In genomic region chr6:87671555-87672029, GRCh38 we compare ENCODE assay signal across 11 cellular contexts. TPM values are rescaled to one million over a fixed set of nuclear protein-coding genes. Genes with fewer than 3 reads are reported as not detected.
DNase-seq lines count a peak whose midpoint lies in the region; ATAC-seq, FAIRE-seq and TF ChIP-seq lines count a peak whose summit lies in the region.
"Had no signal": no experiment of that assay in that cellular context is flagged by ENCODE, and none has a peak within 500 bp of the region (broad histone marks: within the 10 kb centered on the region; RNA-seq: fewer than 3 reads in every experiment).

No MANE protein-coding gene starts in this region.

- H3K27ac ChIP-seq in CD4-positive, alpha-beta T cell (ENCODE audit: low read depth, low read length) = no peak overlapping the region
- H3K27ac ChIP-seq in neuronal stem cell (replicated peaks; ENCODE audit: low read length) = no peak overlapping the region

- no peaks in the 10 kb centered on the region for H3K79me1 ChIP-seq in neuronal stem cell (ENCODE audit: low read depth, low read length)

- peaks cover 12 to 96% of the 10 kb centered on the region in 2 donors for H3K36me3 ChIP-seq in neuronal stem cell (replicated peaks in 1 of 2; ENCODE audit: control insufficient read depth in 2 of 2, insufficient read depth in 2 of 2, low read length in 2 of 2)

- H3K27me3 ChIP-seq in CD4-positive, alpha-beta T cell (ENCODE audit: control insufficient read depth, insufficient read depth, low read length) = no peaks in the 10 kb centered on the region
- H3K27me3 ChIP-seq in neuronal stem cell (ENCODE audit: control insufficient read depth in 3 of 3, insufficient read depth in 3 of 3, low read depth in 1 of 3, low read length in 3 of 3) = no peaks in the 10 kb centered on the region

- H3K4me1 Mint-ChIP-seq in CD4-positive, alpha-beta T cell (ENCODE audit: low read depth) = peaks cover 19% of the 10 kb centered on the region
- peaks cover 13% of the 10 kb centered on the region in 2 donors for H3K4me1 Mint-ChIP-seq in effector memory CD8-positive, alpha-beta T cell (ENCODE audit: low read depth in 2 of 2)
- peaks cover 7% of the 10 kb centered on the region for H3K4me1 Mint-ChIP-seq in nephron

- CTCF ChIA-PET in CD4-positive, alpha-beta T cell (lab: Charles Lee) = interaction anchor here (0.6 kb wide), 1 partner anchor 1802 kb away, joined by 3 read pairs; no protein-coding TSS in a partner anchor

- no peak overlapping the region for H3K4me3 Mint-ChIP-seq in CD4-positive, alpha-beta T cell
- no peak overlapping the region for H3K4me3 Mint-ChIP-seq in effector memory CD8-positive, alpha-beta T cell
- H3K4me3 Mint-ChIP-seq in nephron = no peak overlapping the region

- no CpG with 5 or more reads among the region's 6 CpGs for WGBS in neuronal stem cell (ENCODE audit: extremely low coverage in 2 of 2, insufficient read length in 2 of 2, insufficient replicate concordance in 1 of 2), 2 donors

- no peak overlapping the region for H2AFZ ChIP-seq in neuronal stem cell (ENCODE audit: low read length)

- intact Hi-C loops in CD4-positive, alpha-beta T cell (cut with DNase I, micrococcal nuclease) = no loop called here

- no peak overlapping the region for H4K91ac ChIP-seq in neuronal stem cell (ENCODE audit: low read depth, low read length, poor library complexity)

- no peaks in the 10 kb centered on the region for H3K27me3 Mint-ChIP-seq in CD4-positive, alpha-beta T cell
- no peaks in the 10 kb centered on the region for H3K27me3 Mint-ChIP-seq in effector memory CD8-positive, alpha-beta T cell
- H3K27me3 Mint-ChIP-seq in nephron (ENCODE audit: low read depth) = no peaks in the 10 kb centered on the region

- no peaks in the 10 kb centered on the region for H3K9me3 ChIP-seq in CD4-positive, alpha-beta T cell (ENCODE audit: control insufficient read depth, low read length)
- no peaks in the 10 kb centered on the region for H3K9me3 ChIP-seq in neuronal stem cell (replicated peaks in 1 of 2; ENCODE audit: control insufficient read depth in 2 of 2, insufficient read depth in 1 of 2, low read depth in 1 of 2, low read length in 2 of 2)

- no peak for TF ChIP-seq CTCF in CD4-positive, alpha-beta T cell (IDR thresholded peaks at IDR 0.05)
- TF ChIP-seq CTCF in nephron (IDR thresholded peaks at IDR 0.05; ENCODE audit: unreplicated experiment in 3 of 3) = no peak

- H3K4me3 ChIP-seq in neuronal stem cell (ENCODE audit: low read length in 2 of 2) = no peak overlapping the region

- no peak overlapping the region for H3K23ac ChIP-seq in neuronal stem cell (ENCODE audit: low read depth, low read length, poor library complexity)

- H3K18ac ChIP-seq in neuronal stem cell (ENCODE audit: low read length) = no peak overlapping the region

- no peak for ATAC-seq in CD4-positive, alpha-beta T cell (ENCODE audit: poor library complexity)
- no peak for ATAC-seq in effector memory CD8-positive, alpha-beta T cell (replicated peaks)
- no peak for ATAC-seq in HG03354 (IDR thresholded peaks at IDR 0.05; ENCODE audit: poor library complexity, severe bottlenecking, unreplicated experiment)
- ATAC-seq: PC-3 had no signal

- H3K36me3 Mint-ChIP-seq in CD4-positive, alpha-beta T cell (ENCODE audit: low read depth) = peaks cover 83% of the 10 kb centered on the region
- H3K36me3 Mint-ChIP-seq in effector memory CD8-positive, alpha-beta T cell (ENCODE audit: insufficient read depth) = peaks cover 59% of the 10 kb centered on the region
- peaks cover 67% of the 10 kb centered on the region for H3K36me3 Mint-ChIP-seq in nephron (ENCODE audit: low read depth)

- no peak overlapping the region for H2BK120ac ChIP-seq in neuronal stem cell (ENCODE audit: low read depth, low read length)

- H4K8ac ChIP-seq in neuronal stem cell (ENCODE audit: low read depth, low read length) = no peak overlapping the region

- H3K9ac ChIP-seq in neuronal stem cell (ENCODE audit: low read depth, low read length, poor library complexity) = no peak overlapping the region

- POLR2A ChIA-PET in CD4-positive, alpha-beta T cell (lab: Charles Lee) = no interaction called here

- H3K4me1 ChIP-seq in neuronal stem cell (ENCODE audit: control insufficient read depth in 2 of 2, insufficient read depth in 1 of 2, low read depth in 1 of 2, low read length in 2 of 2) = no peaks in the 10 kb centered on the region

- no peak overlapping the region for H2BK12ac ChIP-seq in neuronal stem cell (ENCODE audit: low read length)

- H3K14ac ChIP-seq in neuronal stem cell (ENCODE audit: low read length) = no peak overlapping the region

- H3K4ac ChIP-seq in neuronal stem cell (ENCODE audit: low read length) = no peak overlapping the region

- H2BK15ac ChIP-seq in neuronal stem cell (ENCODE audit: low read length) = no peak overlapping the region

- peak overlapping the region; percentile 61 for H3K27ac Mint-ChIP-seq in CD4-positive, alpha-beta T cell
- peak overlapping the region; percentile 8 to 87 for H3K27ac Mint-ChIP-seq in effector memory CD8-positive, alpha-beta T cell
- peak overlapping the region in 2 of 3 experiments; percentile 39 to 75 for H3K27ac Mint-ChIP-seq in nephron

- no peaks in the 10 kb centered on the region for H3K9me3 Mint-ChIP-seq in CD4-positive, alpha-beta T cell
- H3K9me3 Mint-ChIP-seq in effector memory CD8-positive, alpha-beta T cell = no peaks in the 10 kb centered on the region
- no peaks in the 10 kb centered on the region for H3K9me3 Mint-ChIP-seq in nephron

- no peak overlapping the region for H2BK5ac ChIP-seq in neuronal stem cell (ENCODE audit: low read length)

- no peak overlapping the region for H2AK5ac ChIP-seq in neuronal stem cell (ENCODE audit: low read depth, low read length)

- H3K4me2 ChIP-seq in neuronal stem cell (ENCODE audit: insufficient read depth, low read length, poor library complexity, severe bottlenecking) = no peak overlapping the region

- no peak for DNase-seq in CD4-positive, alpha-beta T cell
- DNase-seq in MV-4-11 (lab: John Stamatoyannopoulos, UW) (peak; percentile 61), ecto neural progenitor cell (ENCODE audit: low spot score) (no peak), neuronal stem cell (ENCODE audit: low spot score) (no peak), frontal cortex (ENCODE audit: low spot score in 2 of 2) (no peak)
- DNase-seq in effector memory CD8-positive, alpha-beta T cell = no peak
- DNase-seq: activated CD8-positive, alpha-beta memory T cell treated with anti-CD3 and anti-CD28 coated beads, Interleukin-2, amount 50 U/mL, for 4 hours; C1 segment of cervical spinal cord; PC-3 had no signal

- FAIRE-seq in frontal cortex (lab: Jason Lieb, UNC) = no peak

RNA-seq across cellular contexts. Expression of gene AKIRIN2, which starts 30.4 kb away (rescaled TPM):
- 10 to 100 TPM; 91.0 to 92.5 TPM for total RNA-seq in CD4-positive, alpha-beta T cell
- polyA plus RNA-seq in neuronal stem cell (2013, experiment 1 of 2) = 92.2 TPM
- polyA plus RNA-seq in neuronal stem cell (2013, experiment 2 of 2) = 90.4 TPM
- 57.1 TPM for total RNA-seq in frontal cortex
